In the genomic region with DNA sequence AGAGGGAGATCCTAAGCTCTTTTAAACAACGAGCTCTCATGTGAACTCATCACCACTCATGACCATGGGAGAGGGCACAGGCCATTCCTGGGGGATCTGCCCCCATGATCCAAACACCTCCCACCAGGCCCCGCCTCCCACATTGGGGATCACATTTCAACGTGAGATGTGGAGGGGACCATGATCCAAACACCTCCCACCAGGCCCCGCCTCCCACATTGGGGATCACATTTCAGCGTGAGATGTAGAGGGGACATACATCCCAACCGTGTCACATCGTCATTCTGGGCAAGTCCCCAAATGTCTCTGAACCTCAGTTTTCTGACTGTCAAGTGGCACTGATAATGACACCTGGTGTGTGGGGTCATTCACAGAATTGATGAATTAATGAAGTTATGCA, we compare ENCODE assay signal across 40 cellular contexts.
"Had no signal": no experiment of that assay in that cellular context is flagged by ENCODE, and none has a peak within 500 bp of the region (broad histone marks: within the 10 kb centered on the region; RNA-seq: fewer than 3 reads in every experiment).

No MANE protein-coding gene starts in this region.

- H3K9me3 ChIP-seq: adrenal gland, body of pancreas, breast epithelium had no signal

- FAIRE-seq: astrocyte, TTC549 had no signal

- H3K4me1 ChIP-seq: adrenal gland, body of pancreas, breast epithelium had no signal

- ATAC-seq: activated CD4-positive, alpha-beta T cell treated with anti-CD3 and anti-CD28 coated beads for 36 hours; activated CD4-positive, CD25-positive, alpha-beta regulatory T cell treated with anti-CD3 and anti-CD28 coated beads, Interleukin-2, amount 50 U/mL, for 24 hours; activated CD8-positive, alpha-beta memory T cell treated with anti-CD3 and anti-CD28 coated beads, Interleukin-2, amount 10 ng/mL, durations not matched to agents 7 days and 5 days; activated CD8-positive, alpha-beta T cell treated with anti-CD3 and anti-CD28 coated beads, Interleukin-2, amount 10 ng/mL, durations not matched to agents 7 days and 5 days; activated naive CD4-positive, alpha-beta T cell treated with anti-CD3 and anti-CD28 coated beads, Interleukin-2, amount 50 U/mL, for 72 hours; activated T-helper 17 cell treated with anti-CD3 and anti-CD28 coated beads, Interleukin-2, amount 50 U/mL, for 72 hours; body of pancreas had no signal

- H3K4me1 Mint-ChIP-seq: activated CD4-positive, alpha-beta memory T cell treated with anti-CD3 and anti-CD28 coated beads, Interleukin-2, amount 10 ng/mL, durations not matched to agents 7 days and 5 days; activated CD4-positive, alpha-beta T cell treated with anti-CD3 and anti-CD28 coated beads for 36 hours; activated CD4-positive, alpha-beta T cell treated with anti-CD3 and anti-CD28 coated beads, Interleukin-2, amount 10 ng/mL, durations not matched to agents 7 days and 5 days; activated CD8-positive, alpha-beta memory T cell treated with anti-CD3 and anti-CD28 coated beads, Interleukin-2, amount 10 ng/mL, durations not matched to agents 7 days and 5 days; activated naive CD8-positive, alpha-beta T cell treated with anti-CD3 and anti-CD28 coated beads for 36 hours; activated T-helper 17 cell treated with anti-CD3 and anti-CD28 coated beads, Interleukin-2, amount 50 U/mL, for 72 hours; central memory CD8-positive, alpha-beta T cell had no signal

- DNase-seq: activated CD4-positive, alpha-beta memory T cell treated with anti-CD3 and anti-CD28 coated beads, Interleukin-2, amount 10 ng/mL, durations not matched to agents 7 days and 5 days; activated CD4-positive, alpha-beta T cell treated with anti-CD3 and anti-CD28 coated beads for 1 hour; activated CD4-positive, alpha-beta T cell treated with anti-CD3 and anti-CD28 coated beads for 36 hours; activated CD4-positive, alpha-beta T cell treated with anti-CD3 and anti-CD28 coated beads for 48 hours; activated CD4-positive, alpha-beta T cell treated with anti-CD3 and anti-CD28 coated beads, Interleukin-2, amount 10 ng/mL, durations not matched to agents 7 days and 5 days; activated CD4-positive, alpha-beta T cell treated with anti-CD3 and anti-CD28 coated beads, Interleukin-2, amount 50 U/mL, for 48 hours; activated CD4-positive, CD25-positive, alpha-beta regulatory T cell; activated CD8-positive, alpha-beta memory T cell treated with anti-CD3 and anti-CD28 coated beads for 24 hours; activated CD8-positive, alpha-beta memory T cell treated with anti-CD3 and anti-CD28 coated beads, Interleukin-2, amount 10 ng/mL, durations not matched to agents 7 days and 5 days; activated CD8-positive, alpha-beta memory T cell treated with anti-CD3 and anti-CD28 coated beads, Interleukin-2, amount 50 U/mL, for 48 hours; activated CD8-positive, alpha-beta T cell treated with anti-CD3 and anti-CD28 coated beads, Interleukin-2, amount 10 ng/mL, durations not matched to agents 7 days and 5 days; activated effector memory CD4-positive, alpha-beta T cell treated with anti-CD3 and anti-CD28 coated beads, Interleukin-2, amount 50 U/mL, for 16 hours; activated gamma-delta T cell treated with Interleukin-2 at 50 U/mL for 16 hours; activated naive CD4-positive, alpha-beta T cell; activated naive CD4-positive, alpha-beta T cell treated with anti-CD3 and anti-CD28 coated beads for 36 hours; activated naive CD4-positive, alpha-beta T cell treated with anti-CD3 and anti-CD28 coated beads, Interleukin-2, amount 50 U/mL, for 16 hours; activated naive CD8-positive, alpha-beta T cell treated with anti-CD3 and anti-CD28 coated beads for 36 hours; activated T-cell treated with anti-CD3 and anti-CD28 coated beads, Interleukin-2, amount 50 U/mL, for 24 hours; activated T-cell treated with anti-CD3 and anti-CD28 coated beads, Interleukin-2, amount 50 U/mL, for 48 hours; adrenal gland; amniotic stem cell; aorta; body of pancreas; brain microvascular endothelial cell; caudate nucleus; cerebellar nuclear complex; T-helper 2 cell; T-helper 9 cell had no signal

- H3K4me3 Mint-ChIP-seq: activated CD4-positive, alpha-beta memory T cell treated with anti-CD3 and anti-CD28 coated beads, Interleukin-2, amount 10 ng/mL, durations not matched to agents 7 days and 5 days; activated CD4-positive, alpha-beta T cell treated with anti-CD3 and anti-CD28 coated beads for 36 hours; activated CD4-positive, alpha-beta T cell treated with anti-CD3 and anti-CD28 coated beads, Interleukin-2, amount 10 ng/mL, durations not matched to agents 7 days and 5 days; activated CD8-positive, alpha-beta memory T cell treated with anti-CD3 and anti-CD28 coated beads, Interleukin-2, amount 10 ng/mL, durations not matched to agents 7 days and 5 days; activated CD8-positive, alpha-beta T cell treated with anti-CD3 and anti-CD28 coated beads, Interleukin-2, amount 10 ng/mL, durations not matched to agents 7 days and 5 days; activated naive CD4-positive, alpha-beta T cell treated with anti-CD3 and anti-CD28 coated beads for 36 hours; activated naive CD8-positive, alpha-beta T cell treated with anti-CD3 and anti-CD28 coated beads for 36 hours; activated T-cell treated with anti-CD3 and anti-CD28 coated beads, Interleukin-2, amount 50 U/mL, for 24 hours; activated T-helper 1 cell treated with anti-CD3 and anti-CD28 coated beads, Interleukin-12 subunit alpha, Interleukin-12 subunit beta, Interleukin-2, Interleukin-4 antibody, amounts not matched to agents 30 ng/mL and 10 ng/mL and 1 ng/mL, durations not matched to agents 14 hours and 24 hours and 36 hours; activated T-helper 17 cell treated with anti-CD3 and anti-CD28 coated beads, Interleukin-2, amount 50 U/mL, for 72 hours; central memory CD8-positive, alpha-beta T cell; T-helper 1 cell treated with Interleukin-12 subunit alpha and Interleukin-12 subunit beta and Interleukin-4 antibody, amounts not matched to agents 30 μg/mL and 1 μg/mL, for 36 hours; T-helper 2 cell treated with Interferon-gamma antibody and Interleukin-4, amounts not matched to agents 5 μg/mL and 100 μg/mL, for 36 hours had no signal

- H3K27me3 Mint-ChIP-seq: activated CD4-positive, alpha-beta memory T cell treated with anti-CD3 and anti-CD28 coated beads, Interleukin-2, amount 10 ng/mL, durations not matched to agents 7 days and 5 days; activated CD4-positive, alpha-beta T cell treated with anti-CD3 and anti-CD28 coated beads for 36 hours; activated CD4-positive, alpha-beta T cell treated with anti-CD3 and anti-CD28 coated beads, Interleukin-2, amount 10 ng/mL, durations not matched to agents 7 days and 5 days; activated CD8-positive, alpha-beta memory T cell treated with anti-CD3 and anti-CD28 coated beads, Interleukin-2, amount 10 ng/mL, durations not matched to agents 7 days and 5 days; activated T-helper 17 cell treated with anti-CD3 and anti-CD28 coated beads, Interleukin-2, amount 50 U/mL, for 72 hours had no signal

- H3K27me3 ChIP-seq: adrenal gland, body of pancreas, brain microvascular endothelial cell, breast epithelium, cardiac muscle cell had no signal

- H3K27ac ChIP-seq: adrenal gland, body of pancreas, brain microvascular endothelial cell, breast epithelium, cardiac muscle cell, VCaP had no signal

- H3K27ac Mint-ChIP-seq: activated CD4-positive, alpha-beta memory T cell treated with anti-CD3 and anti-CD28 coated beads, Interleukin-2, amount 10 ng/mL, durations not matched to agents 7 days and 5 days; activated CD4-positive, alpha-beta T cell treated with anti-CD3 and anti-CD28 coated beads for 36 hours; activated CD4-positive, alpha-beta T cell treated with anti-CD3 and anti-CD28 coated beads, Interleukin-2, amount 10 ng/mL, durations not matched to agents 7 days and 5 days; activated CD8-positive, alpha-beta memory T cell treated with anti-CD3 and anti-CD28 coated beads, Interleukin-2, amount 10 ng/mL, durations not matched to agents 7 days and 5 days; activated CD8-positive, alpha-beta T cell treated with anti-CD3 and anti-CD28 coated beads, Interleukin-2, amount 10 ng/mL, durations not matched to agents 7 days and 5 days; activated naive CD4-positive, alpha-beta T cell treated with anti-CD3 and anti-CD28 coated beads for 36 hours; activated naive CD4-positive, alpha-beta T cell treated with anti-CD3 and anti-CD28 coated beads, Interleukin-2, amount 50 U/mL, for 72 hours; activated naive CD8-positive, alpha-beta T cell treated with anti-CD3 and anti-CD28 coated beads for 36 hours; activated T-cell treated with anti-CD3 and anti-CD28 coated beads, Interleukin-2, amount 50 U/mL, for 24 hours; activated T-helper 1 cell treated with anti-CD3 and anti-CD28 coated beads, Interleukin-12 subunit alpha, Interleukin-12 subunit beta, Interleukin-2, Interleukin-4 antibody, amounts not matched to agents 30 ng/mL and 10 ng/mL and 1 ng/mL, durations not matched to agents 14 hours and 24 hours and 36 hours; activated T-helper 17 cell treated with anti-CD3 and anti-CD28 coated beads, Interleukin-2, amount 50 U/mL, for 72 hours; T-helper 1 cell treated with Interleukin-12 subunit alpha and Interleukin-12 subunit beta and Interleukin-4 antibody, amounts not matched to agents 30 μg/mL and 1 μg/mL, for 36 hours; T-helper 2 cell treated with Interferon-gamma antibody and Interleukin-4, amounts not matched to agents 5 μg/mL and 100 μg/mL, for 36 hours had no signal

- H3K36me3 ChIP-seq: adrenal gland, brain microvascular endothelial cell, breast epithelium, cardiac muscle cell had no signal

- H3K36me3 Mint-ChIP-seq: activated CD8-positive, alpha-beta memory T cell treated with anti-CD3 and anti-CD28 coated beads, Interleukin-2, amount 10 ng/mL, durations not matched to agents 7 days and 5 days; activated naive CD4-positive, alpha-beta T cell treated with anti-CD3 and anti-CD28 coated beads, Interleukin-2, amount 50 U/mL, for 72 hours; activated naive CD8-positive, alpha-beta T cell treated with anti-CD3 and anti-CD28 coated beads for 36 hours had no signal

- H3K9me3 Mint-ChIP-seq: activated CD4-positive, alpha-beta T cell treated with anti-CD3 and anti-CD28 coated beads, Interleukin-2, amount 10 ng/mL, durations not matched to agents 7 days and 5 days; activated naive CD4-positive, alpha-beta T cell treated with anti-CD3 and anti-CD28 coated beads for 36 hours; activated naive CD8-positive, alpha-beta T cell treated with anti-CD3 and anti-CD28 coated beads for 36 hours; activated T-cell treated with anti-CD3 and anti-CD28 coated beads, Interleukin-2, amount 50 U/mL, for 24 hours; activated T-helper 1 cell treated with anti-CD3 and anti-CD28 coated beads, Interleukin-12 subunit alpha, Interleukin-12 subunit beta, Interleukin-2, Interleukin-4 antibody, amounts not matched to agents 30 ng/mL and 10 ng/mL and 1 ng/mL, durations not matched to agents 14 hours and 24 hours and 36 hours; T-helper 1 cell treated with Interleukin-12 subunit alpha and Interleukin-12 subunit beta and Interleukin-4 antibody, amounts not matched to agents 30 μg/mL and 1 μg/mL, for 36 hours had no signal

- H3K4me3 ChIP-seq: adrenal gland, body of pancreas, breast epithelium, cardiac muscle cell had no signal
